Comparison of ENCODE assay signal across 1 cellular context in the genomic region with DNA sequence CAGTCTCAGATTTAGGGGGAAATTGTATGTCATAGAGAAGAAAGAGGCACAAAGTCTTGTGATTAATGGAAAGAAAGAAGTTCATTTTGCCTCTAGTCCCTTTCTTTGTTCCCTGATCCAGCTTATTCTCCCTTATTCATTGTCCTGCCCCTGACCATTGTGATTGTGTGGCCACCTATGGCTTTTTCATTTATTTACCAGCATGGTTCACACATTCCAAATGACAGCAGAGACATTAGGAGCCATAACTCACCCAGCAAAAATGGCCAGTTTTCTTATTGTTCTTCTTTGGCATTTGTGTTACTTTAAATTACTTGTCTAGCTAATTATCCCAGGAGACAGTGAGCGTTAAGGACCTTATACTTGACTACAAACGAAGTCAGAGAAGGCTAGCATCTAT.
TF ChIP-seq lines count a peak whose summit lies in the region.

No MANE protein-coding gene starts in this region.

TF ChIP-seq in H1, 55 proteins besides CTCF, POLR2A, EP300 and RAD21:
- TF ChIP-seq NANOG (IDR thresholded peaks at IDR 0.05; ENCODE audit: insufficient read depth, low read depth, low read length, poor library complexity, severe bottlenecking): peak; percentile 39
- TF ChIP-seq, protein P1, sequence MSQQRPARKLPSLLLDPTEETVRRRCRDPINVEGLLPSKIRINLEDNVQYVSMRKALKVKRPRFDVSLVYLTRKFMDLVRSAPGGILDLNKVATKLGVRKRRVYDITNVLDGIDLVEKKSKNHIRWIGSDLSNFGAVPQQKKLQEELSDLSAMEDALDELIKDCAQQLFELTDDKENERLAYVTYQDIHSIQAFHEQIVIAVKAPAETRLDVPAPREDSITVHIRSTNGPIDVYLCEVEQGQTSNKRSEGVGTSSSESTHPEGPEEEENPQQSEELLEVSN (IDR thresholded peaks at IDR 0.05): no peak
- TF ChIP-seq BCL11A (IDR thresholded peaks at IDR 0.05; ENCODE audit: low read depth in 2 of 2, low read length in 2 of 2): peak; percentile 76 to 78
- TF ChIP-seq RFX5 (IDR thresholded peaks at IDR 0.05; ENCODE audit: borderline replicate concordance, low read depth, low read length): no peak
- no peak for TF ChIP-seq KDM5A (IDR thresholded peaks at IDR 0.05; ENCODE audit: low read length)
